ENCODE assay signal across 9 cellular contexts in genomic region chr4:4762909-4763814, GRCh38.
DNase-seq lines count a peak whose midpoint lies in the region; ATAC-seq and TF ChIP-seq lines count a peak whose summit lies in the region.
"Had no signal": no experiment of that assay in that cellular context is flagged by ENCODE, and none has a peak within 500 bp of the region (broad histone marks: within the 10 kb centered on the region; RNA-seq: fewer than 3 reads in every experiment).

No MANE protein-coding gene starts in this region.

- no peak overlapping the region for H2AFZ ChIP-seq in H9 (ENCODE audit: low read length)

- no peak overlapping the region for H3K14ac ChIP-seq in H9 (ENCODE audit: insufficient read depth, low read length)

- no CpG with 5 or more reads among the region's 27 CpGs for WGBS in H9 (ENCODE audit: extremely low coverage, insufficient read length, low lambda C conversion rate)

- H4K91ac ChIP-seq in H9 (ENCODE audit: insufficient read length, low read depth, low read length) = no peak overlapping the region

- H4K5ac ChIP-seq in H9 (ENCODE audit: insufficient read length, low read depth, low read length) = no peak overlapping the region

- H3K4me3 Mint-ChIP-seq in activated CD4-positive, alpha-beta T cell treated with anti-CD3 and anti-CD28 coated beads for 36 hours = no peak overlapping the region
- peak overlapping the region; percentile 39 to 64 for H3K4me3 Mint-ChIP-seq in H9
- H3K4me3 Mint-ChIP-seq in chondrocyte (ENCODE audit: unreplicated experiment) = peak overlapping the region; percentile 41

- TF ChIP-seq POLR2A in NB4 (IDR thresholded peaks at IDR 0.05; ENCODE audit: extremely low read depth, insufficient read length) = no peak

- POLR2A ChIA-PET in activated CD4-positive, alpha-beta T cell treated with anti-CD3 and anti-CD28 coated beads for 36 hours (lab: Charles Lee) = no interaction called here

- H3K23me2 ChIP-seq in H9 (ENCODE audit: insufficient read length, low read depth, low read length, poor library complexity, severe bottlenecking) = no peaks in the 10 kb centered on the region

- CTCF ChIA-PET in activated CD4-positive, alpha-beta T cell treated with anti-CD3 and anti-CD28 coated beads for 36 hours (lab: Charles Lee) = interaction anchor here (0.5 kb wide), 1 partner anchor 1050 kb away, joined by 4 read pairs; no protein-coding TSS in a partner anchor

- DNase-seq in activated CD4-positive, alpha-beta T cell treated with anti-CD3 and anti-CD28 coated beads for 36 hours = peak; percentile 72
- no peak for DNase-seq in activated CD4-positive, alpha-beta T cell treated with anti-CD3 and anti-CD28 coated beads, Interleukin-2, amount 50 U/mL, for 1 hour
- DNase-seq in H9 (peak; percentile 64), NB4 (ENCODE audit: low read depth) (peak; percentile 87), chondrocyte (ENCODE audit: low spot score) (peak; percentile 43), globus pallidus (ENCODE audit: low spot score) (no peak), occipital lobe (lab: John Stamatoyannopoulos, UW) (no peak)
- peak; percentile 48 for DNase-seq in stimulated activated CD4-positive, alpha-beta T cell treated with anti-CD3 and anti-CD28 coated beads, Interleukin-1b, Interleukin-23, amount 100 ng/mL, for 48 hours

- H3K9me3 Mint-ChIP-seq in activated CD4-positive, alpha-beta T cell treated with anti-CD3 and anti-CD28 coated beads for 36 hours (ENCODE audit: low read depth) = peaks cover 4% of the 10 kb centered on the region
- H3K9me3 Mint-ChIP-seq in H9 = no peaks in the 10 kb centered on the region
- H3K9me3 Mint-ChIP-seq in chondrocyte (ENCODE audit: low read depth) = peaks cover 9% of the 10 kb centered on the region

- no peak overlapping the region for H2BK12ac ChIP-seq in H9 (ENCODE audit: insufficient read length, low read depth, low read length)

- H2AK5ac ChIP-seq in H9 (ENCODE audit: insufficient read length, low read length) = no peak overlapping the region

- no peak overlapping the region for H2BK15ac ChIP-seq in H9 (ENCODE audit: low read depth, low read length)

- H4K8ac ChIP-seq in H9 (replicated peaks; ENCODE audit: insufficient read length, low read depth, low read length) = no peak overlapping the region

- no peak overlapping the region for H3K4ac ChIP-seq in H9 (ENCODE audit: low read depth, low read length)

- peaks cover 14% of the 10 kb centered on the region for H3K4me1 Mint-ChIP-seq in activated CD4-positive, alpha-beta T cell treated with anti-CD3 and anti-CD28 coated beads for 36 hours
- peaks cover 56 to 60% of the 10 kb centered on the region in 2 experiments for H3K4me1 Mint-ChIP-seq in H9
- H3K4me1 Mint-ChIP-seq in chondrocyte (ENCODE audit: low read depth) = peaks cover 18% of the 10 kb centered on the region

- no peaks in the 10 kb centered on the region for H3K9me3 ChIP-seq in H9 (ENCODE audit: control insufficient read depth, low read depth, low read length)

- no peak overlapping the region for H3K27ac ChIP-seq in H9 (ENCODE audit: insufficient read length, low read depth, low read length)
- H3K27ac ChIP-seq: C4-2B had no signal

- no peak for TF ChIP-seq CTCF in H9 (conservative IDR thresholded peaks at IDR 0.05)
- no peak for TF ChIP-seq CTCF in NB4 (IDR thresholded peaks at IDR 0.05; ENCODE audit: low read depth, low read length)
- no peak for TF ChIP-seq CTCF in chondrocyte (IDR thresholded peaks at IDR 0.05)

- peak; percentile 98 for ATAC-seq in activated CD4-positive, alpha-beta T cell treated with anti-CD3 and anti-CD28 coated beads for 36 hours

- H2BK120ac ChIP-seq in H9 (ENCODE audit: low read depth, low read length, poor library complexity, severe bottlenecking) = no peak overlapping the region

- no peak overlapping the region for H3K27ac Mint-ChIP-seq in activated CD4-positive, alpha-beta T cell treated with anti-CD3 and anti-CD28 coated beads for 36 hours
- peak overlapping the region in 2 of 3 experiments; percentile 62 to 90; a peak in 5 of 7 replicates for H3K27ac Mint-ChIP-seq in H9
- no peak overlapping the region for H3K27ac Mint-ChIP-seq in chondrocyte (ENCODE audit: unreplicated experiment)

- H2BK20ac ChIP-seq in H9 (ENCODE audit: low read depth, low read length, poor library complexity, severe bottlenecking) = no peak overlapping the region

- H3K4me2 ChIP-seq in H9 (ENCODE audit: insufficient read depth, insufficient read length, low read length) = peak overlapping the region; percentile 13

- no peak overlapping the region for H3K56ac ChIP-seq in H9 (ENCODE audit: insufficient read length, low read depth, low read length)

- no peak overlapping the region for H3T11ph ChIP-seq in H9 (ENCODE audit: low read length)

- no peak overlapping the region for H3K18ac ChIP-seq in H9 (ENCODE audit: insufficient read length, low read depth, low read length)

- H3K9ac ChIP-seq in H9 (ENCODE audit: extremely low read depth, insufficient read length, low read length) = no peak overlapping the region

- H3K4me1 ChIP-seq in H9 (ENCODE audit: insufficient read depth, low read length) = peaks cover 8% of the 10 kb centered on the region; the same call in 1 of the 2 replicates

- H3K23ac ChIP-seq in H9 (ENCODE audit: insufficient read length, low read depth, low read length) = no peak overlapping the region

- no peaks in the 10 kb centered on the region for H3K27me3 ChIP-seq in H9 (ENCODE audit: insufficient read depth, low read length)

- H3K4me3 ChIP-seq in NB4 (ENCODE audit: low read depth, low read length) = no peak overlapping the region

- no peaks in the 10 kb centered on the region for H4K20me1 ChIP-seq in H9 (ENCODE audit: control insufficient read depth, insufficient read depth, insufficient read length)

- no peaks in the 10 kb centered on the region for H3K79me2 ChIP-seq in H9 (ENCODE audit: insufficient read depth, low read length)

- H2BK5ac ChIP-seq in H9 (ENCODE audit: insufficient read length, low read length) = no peak overlapping the region

- no peaks in the 10 kb centered on the region for H3K79me1 ChIP-seq in H9 (ENCODE audit: insufficient read depth, low read depth, low read length, poor library complexity, severe bottlenecking)

- H3K36me3 Mint-ChIP-seq in activated CD4-positive, alpha-beta T cell treated with anti-CD3 and anti-CD28 coated beads for 36 hours (ENCODE audit: low read depth) = peaks cover 2% of the 10 kb centered on the region
- H3K36me3 Mint-ChIP-seq in H9 (ENCODE audit: insufficient read depth in 1 of 3, low read depth in 3 of 3) (peaks cover 0 to 2% (median 0%) of the 10 kb centered on the region in 3 experiments; a peak in 4 of 7 replicates), chondrocyte (ENCODE audit: low read depth) (peaks cover 3% of the 10 kb centered on the region)

- H3K27me3 Mint-ChIP-seq in activated CD4-positive, alpha-beta T cell treated with anti-CD3 and anti-CD28 coated beads for 36 hours = peaks cover 10% of the 10 kb centered on the region
- H3K27me3 Mint-ChIP-seq in H9 (ENCODE audit: low read depth) (peaks cover 57% of the 10 kb centered on the region), chondrocyte (ENCODE audit: low read depth) (peaks cover 3% of the 10 kb centered on the region)

- intact Hi-C loops in activated CD4-positive, alpha-beta T cell treated with anti-CD3 and anti-CD28 coated beads for 36 hours (cut with DNase I, micrococcal nuclease) = loop anchor here (2.0 to 10.0 kb wide), 2 partner anchors 274 to 278 kb away; no protein-coding TSS in a partner anchor

Comparison
In these comparisons a context has a peak if more than half of its experiments do, and no peak if none do; other contexts are left out.
1. DNase-seq: peak in activated CD4-positive, alpha-beta T cell treated with anti-CD3 and anti-CD28 coated beads for 36 hours (single experiment), H9 (single experiment), NB4 (single experiment), chondrocyte (single experiment) and stimulated activated CD4-positive, alpha-beta T cell treated with anti-CD3 and anti-CD28 coated beads, Interleukin-1b, Interleukin-23, amount 100 ng/mL, for 48 hours (single experiment); none in activated CD4-positive, alpha-beta T cell treated with anti-CD3 and anti-CD28 coated beads, Interleukin-2, amount 50 U/mL, for 1 hour (single experiment), globus pallidus (single experiment) and occipital lobe (single experiment).
2. H3K27ac Mint-ChIP-seq: peak in H9 (2 of 3); none in activated CD4-positive, alpha-beta T cell treated with anti-CD3 and anti-CD28 coated beads for 36 hours (single experiment) and chondrocyte (single experiment).